22 cellular contexts compared by ENCODE assay signal in the genomic region with DNA sequence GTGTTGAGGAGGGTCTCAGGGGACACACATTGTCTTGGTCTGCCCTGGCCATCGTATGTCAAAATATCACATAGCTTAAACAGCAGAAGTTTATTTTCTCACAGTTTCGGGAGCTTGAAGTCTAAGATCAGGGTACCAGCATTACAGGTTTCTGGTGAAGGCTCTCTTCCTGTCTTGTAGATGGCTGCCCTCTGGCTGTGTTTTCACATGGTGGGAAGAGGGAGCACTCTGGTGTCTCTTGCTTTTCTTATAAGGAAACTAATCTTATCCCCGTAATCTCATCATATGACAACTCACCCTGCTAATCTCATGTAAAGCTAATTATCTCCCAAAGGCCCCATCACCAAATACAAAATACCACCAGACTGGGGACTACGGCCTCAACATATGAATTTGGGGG.
DNase-seq lines count a peak whose midpoint lies in the region; TF ChIP-seq lines count a peak whose summit lies in the region.
"Had no signal": no experiment of that assay in that cellular context is flagged by ENCODE, and none has a peak within 500 bp of the region (broad histone marks: within the 10 kb centered on the region; RNA-seq: fewer than 3 reads in every experiment).

No MANE protein-coding gene starts in this region.

- H3K36me3 Mint-ChIP-seq in endodermal cell (ENCODE audit: low read depth), result no peaks in the 10 kb centered on the region
- H3K36me3 Mint-ChIP-seq: CD14-positive monocyte; CD8-positive, alpha-beta memory T cell had no signal

- WGBS in mesendoderm (ENCODE audit: extremely low coverage, insufficient coverage, low lambda C conversion rate), result no CpG with 5 or more reads among the region's 4 CpGs
- 84 to 100% methylated on average over 1 to 4 of the region's 4 CpGs for WGBS in endodermal cell (ENCODE audit: insufficient coverage in 1 of 2, insufficient read length in 1 of 2), 2 experiments

- H3K79me1 ChIP-seq in mesendoderm (ENCODE audit: low read length), result no peaks in the 10 kb centered on the region

- H3K4me1 ChIP-seq in mesendoderm (ENCODE audit: control insufficient read depth, low read depth, low read length) (no peaks in the 10 kb centered on the region), OCI-LY7 (ENCODE audit: insufficient read depth, low read length, poor library complexity, severe bottlenecking) (no peaks in the 10 kb centered on the region), endodermal cell (ENCODE audit: control insufficient read depth, insufficient read depth, low read length) (no peaks in the 10 kb centered on the region)
- H3K4me1 ChIP-seq: A549; BE2C; BLaER1 treated with 17β-estradiol and CSF1 and Interleukin-3, amounts not matched to agents 10 nM and 100 nM had no signal

- no peaks in the 10 kb centered on the region for H3K27me3 Mint-ChIP-seq in endodermal cell (ENCODE audit: insufficient read depth)
- H3K27me3 Mint-ChIP-seq: CD4-positive, alpha-beta T cell had no signal

- no peak overlapping the region for H3K27ac ChIP-seq in mesendoderm (ENCODE audit: low read depth, low read length)
- H3K27ac ChIP-seq in OCI-LY7 (ENCODE audit: low read depth, low read length, poor library complexity, severe bottlenecking), result no peak overlapping the region
- no peak overlapping the region for H3K27ac ChIP-seq in endodermal cell (ENCODE audit: low read depth, low read length)
- H3K27ac ChIP-seq: A549; BLaER1 treated with 17β-estradiol and CSF1 and Interleukin-3, amounts not matched to agents 10 nM and 100 nM; GM23248 had no signal

- H3K56ac ChIP-seq in mesendoderm (ENCODE audit: low read length), result no peak overlapping the region

- H3K9me3 Mint-ChIP-seq in endodermal cell, result no peaks in the 10 kb centered on the region
- H3K9me3 Mint-ChIP-seq: CD4-positive, alpha-beta T cell; CD8-positive, alpha-beta memory T cell had no signal

- no peak overlapping the region for H4K5ac ChIP-seq in mesendoderm (ENCODE audit: low read length)

- H3K4me3 ChIP-seq in mesendoderm (ENCODE audit: low read length) (no peak overlapping the region), OCI-LY7 (ENCODE audit: low read depth, low read length, poor library complexity, severe bottlenecking) (no peak overlapping the region), endodermal cell (ENCODE audit: low read length) (no peak overlapping the region)
- H3K4me3 ChIP-seq: A549; BLaER1 treated with 17β-estradiol and CSF1 and Interleukin-3, amounts not matched to agents 10 nM and 100 nM; GM12878; GM23248 had no signal

- H3K9me2 ChIP-seq in OCI-LY7 (ENCODE audit: insufficient read depth, low read length), result no peaks in the 10 kb centered on the region

- no peak overlapping the region for H3K18ac ChIP-seq in mesendoderm (ENCODE audit: low read length)

- H2BK120ac ChIP-seq in mesendoderm (ENCODE audit: low read depth, low read length), result no peak overlapping the region

- H2AFZ ChIP-seq in OCI-LY7 (ENCODE audit: low read length), result no peak overlapping the region
- H2AFZ ChIP-seq: GM23248 had no signal

- H3K4me1 Mint-ChIP-seq in endodermal cell, result peaks cover 9% of the 10 kb centered on the region
- H3K4me1 Mint-ChIP-seq: CD14-positive monocyte; CD8-positive, alpha-beta memory T cell had no signal

- no peak overlapping the region for H3K4ac ChIP-seq in mesendoderm (ENCODE audit: low read depth, low read length)

- H2BK5ac ChIP-seq in mesendoderm (ENCODE audit: low read length), result no peak overlapping the region

- TF ChIP-seq CTCF in OCI-LY7 (conservative IDR thresholded peaks at IDR 0.05; ENCODE audit: low read length) (no peak), endodermal cell (conservative IDR thresholded peaks at IDR 0.05) (no peak)

- no peaks in the 10 kb centered on the region for H3K27me3 ChIP-seq in mesendoderm (ENCODE audit: insufficient read depth, low read length, poor library complexity)
- no peaks in the 10 kb centered on the region for H3K27me3 ChIP-seq in endodermal cell (ENCODE audit: control insufficient read depth, insufficient read depth, low read length, poor library complexity, severe bottlenecking)
- H3K27me3 ChIP-seq: BE2C; BLaER1 treated with 17β-estradiol and CSF1 and Interleukin-3, amounts not matched to agents 10 nM and 100 nM had no signal

- CTCF ChIA-PET in OCI-LY7 (lab: Charles Lee; ENCODE audit: unreplicated experiment), result no interaction called here

- H3K79me2 ChIP-seq in mesendoderm (ENCODE audit: control insufficient read depth, insufficient read depth, low read length), result no peaks in the 10 kb centered on the region
- no peaks in the 10 kb centered on the region for H3K79me2 ChIP-seq in OCI-LY7 (ENCODE audit: insufficient read depth, low read depth, low read length)

- no peak overlapping the region for H3K9ac ChIP-seq in mesendoderm (ENCODE audit: low read length)
- no peak overlapping the region for H3K9ac ChIP-seq in endodermal cell (ENCODE audit: extremely low read depth, low read length, poor library complexity, severe bottlenecking)
- H3K9ac ChIP-seq: BLaER1 treated with 17β-estradiol and CSF1 and Interleukin-3, amounts not matched to agents 10 nM and 100 nM; GM23248 had no signal

- no peak overlapping the region for H2AK5ac ChIP-seq in mesendoderm (ENCODE audit: low read length)

- H4K20me1 ChIP-seq in OCI-LY7 (ENCODE audit: insufficient read depth, low read length), result no peaks in the 10 kb centered on the region
- H4K20me1 ChIP-seq: BLaER1 treated with 17β-estradiol and CSF1 and Interleukin-3, amounts not matched to agents 10 nM and 100 nM had no signal

- H3K4me2 ChIP-seq in mesendoderm (ENCODE audit: low read length), result no peak overlapping the region
- H3K4me2 ChIP-seq in OCI-LY7 (ENCODE audit: low read length), result no peak overlapping the region
- H3K4me2 ChIP-seq: A549; BLaER1 treated with 17β-estradiol and CSF1 and Interleukin-3, amounts not matched to agents 10 nM and 100 nM had no signal

- no peak overlapping the region for H2BK15ac ChIP-seq in mesendoderm (replicated peaks; ENCODE audit: low read depth)

- no peak overlapping the region for H3K4me3 Mint-ChIP-seq in endodermal cell
- H3K4me3 Mint-ChIP-seq: CD14-positive monocyte; CD4-positive, alpha-beta T cell; CD8-positive, alpha-beta memory T cell had no signal

- no peaks in the 10 kb centered on the region for H3K36me3 ChIP-seq in mesendoderm (ENCODE audit: control insufficient read depth, insufficient read depth, low read length)
- no peaks in the 10 kb centered on the region for H3K36me3 ChIP-seq in OCI-LY7 (ENCODE audit: insufficient read depth, low read length)
- H3K36me3 ChIP-seq in endodermal cell (ENCODE audit: control insufficient read depth, insufficient read depth, low read length), result no peaks in the 10 kb centered on the region
- H3K36me3 ChIP-seq: BE2C; BLaER1 treated with 17β-estradiol and CSF1 and Interleukin-3, amounts not matched to agents 10 nM and 100 nM had no signal

- no TSS peak for BruUV-seq in OCI-LY7 (replicated peaks; lab: Mats Ljungman, UMichigan)

- H3K27ac Mint-ChIP-seq in endodermal cell, result no peak overlapping the region
- H3K27ac Mint-ChIP-seq: CD14-positive monocyte; CD4-positive, alpha-beta T cell; CD8-positive, alpha-beta memory T cell had no signal

- intact Hi-C loops in OCI-LY7 (cut with micrococcal nuclease; ENCODE audit: unreplicated experiment), result no loop called here

- H3K9me3 ChIP-seq in OCI-LY7 (ENCODE audit: low read length) (no peaks in the 10 kb centered on the region), endodermal cell (ENCODE audit: control insufficient read depth, low read length) (no peaks in the 10 kb centered on the region)
- H3K9me3 ChIP-seq: A549; BE2C; BLaER1 treated with 17β-estradiol and CSF1 and Interleukin-3, amounts not matched to agents 10 nM and 100 nM had no signal

- DNase-seq in D341Med (ENCODE audit: low spot score) (peak; percentile 26), NCI-H82 (lab: John Stamatoyannopoulos, UW) (peak; percentile 97), mesendoderm (peak; percentile 55), OCI-LY7 (ENCODE audit: low spot score) (no peak), NCI-H69 (lab: John Stamatoyannopoulos, UW) (no peak), endodermal cell (no peak)
- DNase-seq: 8988T; ACHN; AML-193; BE2C; CD4-positive, alpha-beta T cell; CD8-positive, alpha-beta memory T cell; DMS153; EL; GDM1; GM23248; H7; HCEC 1CT had no signal

- POLR2A ChIA-PET in OCI-LY7 (lab: Charles Lee), result interaction anchor here (1.2 kb wide), 1 partner anchor 12 kb away, joined by 5 read pairs; no protein-coding TSS in a partner anchor

- no peak overlapping the region for H3K23ac ChIP-seq in mesendoderm (ENCODE audit: low read length)

- H4K8ac ChIP-seq in mesendoderm (ENCODE audit: low read depth, low read length), result no peak overlapping the region

Comparison
In these comparisons a context has a peak if more than half of its experiments do, and no peak if none do; other contexts are left out.
1. DNase-seq: peak in D341Med (single experiment), NCI-H82 (single experiment) and mesendoderm (single experiment); none in OCI-LY7 (single experiment), NCI-H69 (single experiment) and endodermal cell (single experiment).